8 cellular contexts compared by ENCODE assay signal in the genomic region with DNA sequence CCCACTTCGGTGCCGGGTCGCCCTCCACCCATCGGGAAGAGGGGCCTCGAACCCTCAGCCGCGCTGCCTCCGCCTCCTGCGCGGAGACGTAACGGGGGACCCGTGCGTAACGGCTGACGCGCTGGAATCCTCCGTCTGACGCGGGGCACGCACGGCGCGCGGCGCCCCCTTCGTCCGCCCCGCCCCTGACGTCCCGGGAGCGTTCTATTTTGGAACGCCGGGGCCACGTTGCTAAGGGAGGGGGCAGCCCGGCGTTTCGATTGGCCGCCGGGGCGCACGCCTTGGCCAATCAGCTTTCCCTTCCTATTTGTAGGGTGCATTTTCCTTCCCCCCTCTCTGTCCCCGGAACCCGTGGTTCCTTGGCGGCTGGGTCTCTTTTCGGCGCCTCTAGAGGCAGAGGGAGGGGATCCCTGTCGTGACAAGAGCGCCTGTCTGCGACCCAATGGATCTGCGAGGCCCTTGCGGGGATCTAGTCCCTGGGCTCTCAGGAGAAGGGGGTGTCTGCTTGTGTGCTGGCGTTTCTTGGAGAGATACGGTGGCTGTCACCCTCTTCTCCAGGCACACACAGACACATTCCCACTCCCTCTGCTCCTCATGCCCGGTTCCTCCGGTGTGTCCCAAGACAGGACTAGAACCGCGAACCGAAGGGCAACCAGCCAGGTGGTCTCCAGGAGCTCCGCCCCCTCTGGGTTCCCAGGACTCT. TPM values are rescaled to one million over a fixed set of nuclear protein-coding genes. Genes with fewer than 3 reads are reported as not detected.
A peak's percentile ranks its signal among the peaks of the same experiment; 100 is the strongest.
DNase-seq lines count a peak whose midpoint lies in the region; ATAC-seq and TF ChIP-seq lines count a peak whose summit lies in the region.

No MANE protein-coding gene starts in this region.

- TF ChIP-seq CTCF in BJ (IDR thresholded peaks at IDR 0.05; ENCODE audit: insufficient read depth, low read depth, low read length) (0 out of 2 replicates have a peak, but pooled peaks have one; percentile 8), right lobe of liver (IDR thresholded peaks at IDR 0.05) (no peak)

- no peaks in the 10 kb centered on the region for H3K9me3 ChIP-seq in right lobe of liver

- TF ChIP-seq POLR2A in right lobe of liver (IDR thresholded peaks at IDR 0.05) = peak; percentile 43

- H3K27me3 ChIP-seq in BJ (ENCODE audit: control insufficient read depth, insufficient read depth, low read length) = no peaks in the 10 kb centered on the region
- H3K27me3 ChIP-seq in right lobe of liver = no peaks in the 10 kb centered on the region

- peaks cover 0 to 19% (median 7%) of the 10 kb centered on the region in 4 donors for H3K4me1 ChIP-seq in right lobe of liver

- peak overlapping the region; percentile 77 for H3K4me3 ChIP-seq in BJ (ENCODE audit: low read depth, low read length)
- peak overlapping the region; percentile 47 to 76 (median 61) for H3K4me3 ChIP-seq in right lobe of liver

- DNase-seq in BJ (ENCODE audit: low read depth) (no peak), NCI-H69 (lab: John Stamatoyannopoulos, UW) (peak; percentile 97), dermis blood vessel endothelial cell (peak; percentile 96), right lobe of liver (peak; percentile 88 to 92 (median 92))
- DNase-seq in activated CD4-positive, alpha-beta T cell treated with anti-CD3 and anti-CD28 coated beads, Interleukin-2, amount 50 U/mL, for 24 hours (ENCODE audit: low read depth in 1 of 2, low spot score in 1 of 2) = peak; percentile 88 to 90
- DNase-seq in stimulated activated CD4-positive, alpha-beta T cell treated with anti-CD3 and anti-CD28 coated beads, Interleukin-4, amount 100 ng/mL, for 24 hours = peak; percentile 94

- CTCF ChIA-PET in BJ (lab: Yijun Ruan, JAX) = interaction anchor here (1.0 to 4.7 kb wide), 7 partner anchors 9 to 67 kb away, joined by 3 to 64 read pairs (median 5); no protein-coding TSS in a partner anchor

- H3K36me3 ChIP-seq in BJ (ENCODE audit: control insufficient read depth, insufficient read depth, low read length) = no peaks in the 10 kb centered on the region
- no peaks in the 10 kb centered on the region for H3K36me3 ChIP-seq in right lobe of liver

- peak; percentile 68 for ATAC-seq in GM19351 (IDR thresholded peaks at IDR 0.05; ENCODE audit: unreplicated experiment)
- peak; percentile 48 for ATAC-seq in HG03520 (IDR thresholded peaks at IDR 0.05; ENCODE audit: unreplicated experiment)
- ATAC-seq in right lobe of liver = peak; percentile 76 to 85 (median 85)

- POLR2A ChIA-PET in BJ (lab: Charles Lee) = interaction anchor here (0.6 to 1.4 kb wide), 2 partner anchors 9 to 16 kb away, joined by 3 to 7 read pairs; no protein-coding TSS in a partner anchor

- intact Hi-C loops in right lobe of liver (cut with DNase I) = no loop called here

- H3K27ac ChIP-seq in right lobe of liver = peak overlapping the region; percentile 76 to 92 (median 90)

- WGBS in right lobe of liver (ENCODE audit: insufficient coverage, low coverage, low lambda C conversion rate, missing lambda C conversion rate) = 0% methylated on average over 1 of the region's 60 CpGs

RNA-seq across cellular contexts. Expression of a gene that starts 1.5 kb away (rescaled TPM):
- polyA plus RNA-seq in BJ (2011; rRNA removed) = 2.6 and 4.5 TPM in 2 replicates
- 10.1 and 15.8 TPM in 2 replicates for polyA minus RNA-seq in BJ (2011; rRNA and poly(A)+ RNA removed)
- 0.65 and 23.8 TPM in 2 replicates for total RNA-seq in dermis blood vessel endothelial cell
- 1 to 10 TPM in 1 of 6 experiments, under 1 TPM in 5; 0.19 to 1.2 (median 0.44) TPM for total RNA-seq in right lobe of liver

RNA-seq across cellular contexts. Expression of a gene that starts 27.6 kb away (rescaled TPM):
- polyA plus RNA-seq in BJ (2011; rRNA removed) = 27.3 and 42.3 TPM in 2 replicates
- polyA minus RNA-seq in BJ (2011; rRNA and poly(A)+ RNA removed) = 19.1 and 27.1 TPM in 2 replicates
- total RNA-seq in dermis blood vessel endothelial cell (9.0 and 10.2 TPM in 2 replicates), right lobe of liver (1 to 10 TPM; 1.5 to 7.2 (median 2.9) TPM)

RNA-seq across cellular contexts. Expression of a gene that starts 29.0 kb away (rescaled TPM):
- 1.0 and 1.2 TPM in 2 replicates for polyA plus RNA-seq in BJ (2011; rRNA removed)
- 0.66 TPM in 1 of 2 replicates, not detected in the other for polyA minus RNA-seq in BJ (2011; rRNA and poly(A)+ RNA removed)
- total RNA-seq in dermis blood vessel endothelial cell (0.60 and 1.5 TPM in 2 replicates), right lobe of liver (1 to 10 TPM in 2 of 6 experiments, under 1 TPM in 3, not detected in 1; 0.32 to 2.0 (median 0.51) TPM)

RNA-seq across cellular contexts. Expression of a gene that starts 38.0 kb away (rescaled TPM):
- 110 and 117 TPM in 2 replicates for polyA plus RNA-seq in BJ (2011; rRNA removed)
- polyA minus RNA-seq in BJ (2011; rRNA and poly(A)+ RNA removed) = 119 and 157 TPM in 2 replicates
- total RNA-seq in dermis blood vessel endothelial cell (93.9 and 101 TPM in 2 replicates), right lobe of liver (10 to 100 TPM; 19.4 to 64.1 (median 30.6) TPM)

RNA-seq across cellular contexts. Expression of a gene that starts 45.6 kb away (rescaled TPM):
- 84.3 and 121 TPM in 2 replicates for polyA plus RNA-seq in BJ (2011; rRNA removed)
- 69.3 and 116 TPM in 2 replicates for polyA minus RNA-seq in BJ (2011; rRNA and poly(A)+ RNA removed)
- total RNA-seq in dermis blood vessel endothelial cell (56.5 and 63.1 TPM in 2 replicates), right lobe of liver (10 to 100 TPM; 19.2 to 29.4 (median 22.6) TPM)
